Comparison of ENCODE assay signal across 26 cellular contexts in the genomic region with DNA sequence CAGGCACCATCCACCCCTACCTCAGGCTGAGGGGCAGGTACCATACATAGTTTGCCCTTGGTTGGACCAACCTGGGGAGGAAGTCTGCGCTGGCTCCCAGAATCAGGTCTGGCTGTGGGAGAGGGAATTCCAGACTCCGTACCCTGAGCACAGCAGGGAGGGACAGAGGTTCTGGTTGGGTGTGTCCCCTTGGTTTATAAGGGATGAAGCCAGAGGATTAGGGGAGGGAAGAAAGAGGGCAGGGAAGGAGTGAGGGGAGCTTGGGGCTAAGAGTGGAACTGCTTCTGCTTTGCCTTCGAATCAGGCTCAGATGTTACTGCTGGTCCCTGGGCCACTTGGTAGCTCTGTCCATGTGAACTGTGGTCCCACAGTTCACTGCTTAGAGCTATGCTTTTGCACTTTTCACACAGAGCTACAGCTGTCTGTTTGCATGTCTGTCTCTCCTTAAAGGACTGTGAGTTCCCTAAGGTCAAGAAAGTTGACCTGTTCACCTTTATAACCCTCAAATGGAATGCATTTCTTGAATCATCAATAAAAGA. TPM values are rescaled to one million over a fixed set of nuclear protein-coding genes. Genes with fewer than 3 reads are reported as not detected.
"Had no signal": no experiment of that assay in that cellular context is flagged by ENCODE, and none has a peak within 500 bp of the region (broad histone marks: within the 10 kb centered on the region; RNA-seq: fewer than 3 reads in every experiment).

No MANE protein-coding gene starts in this region.

- H3K27me3 ChIP-seq: body of pancreas, colonic mucosa, esophagus squamous epithelium, upper lobe of left lung had no signal

- H3K4me3 ChIP-seq: body of pancreas, colonic mucosa, esophagus squamous epithelium, left ventricle myocardium inferior, prostate gland, skin epidermis, upper lobe of left lung had no signal

- H3K36me3 ChIP-seq: colonic mucosa, esophagus squamous epithelium, left ventricle myocardium inferior, prostate gland, upper lobe of left lung had no signal

- H3K27me3 Mint-ChIP-seq: activated T-cell treated with anti-CD3 and anti-CD28 coated beads, Interleukin-2, amount 50 U/mL, for 24 hours had no signal

- H3K4me1 ChIP-seq: body of pancreas, colonic mucosa, left ventricle myocardium inferior, prostate gland had no signal

- H3K27ac Mint-ChIP-seq: activated T-cell treated with anti-CD3 and anti-CD28 coated beads, Interleukin-2, amount 50 U/mL, for 24 hours; T-helper 2 cell treated with Interferon-gamma antibody and Interleukin-4, amounts not matched to agents 5 μg/mL and 100 μg/mL, for 36 hours had no signal

- ATAC-seq: activated CD4-positive, CD25-positive, alpha-beta regulatory T cell treated with anti-CD3 and anti-CD28 coated beads, Interleukin-2, amount 50 U/mL, for 24 hours; body of pancreas; right cardiac atrium had no signal

- DNase-seq: activated CD4-positive, alpha-beta T cell treated with anti-CD3 and anti-CD28 coated beads, Interleukin-2, amount 50 U/mL, for 4 hours; activated naive CD4-positive, alpha-beta T cell treated with anti-CD3 and anti-CD28 coated beads, Interleukin-2, amount 50 U/mL, for 16 hours; activated T-cell treated with anti-CD3 and anti-CD28 coated beads, Interleukin-2, amount 50 U/mL, for 24 hours; amniotic stem cell; body of pancreas; central memory CD4-positive, alpha-beta T cell; colonic mucosa; esophagus squamous epithelium; hippocampal formation; kidney; left ventricle myocardium inferior; stimulated activated CD4-positive, alpha-beta T cell treated with anti-CD3 and anti-CD28 coated beads, Interleukin-15, amount 100 ng/mL, for 24 hours; stimulated activated CD4-positive, alpha-beta T cell treated with anti-CD3 and anti-CD28 coated beads, Interleukin-4, amount 100 ng/mL, for 24 hours; stimulated activated naive CD4-positive, alpha-beta T cell treated with Interleukin-2 at 50 U/mL for 16 hours; SW 1271; upper lobe of left lung had no signal

- H3K4me3 Mint-ChIP-seq: activated T-cell treated with anti-CD3 and anti-CD28 coated beads, Interleukin-2, amount 50 U/mL, for 24 hours; T-helper 2 cell treated with Interferon-gamma antibody and Interleukin-4, amounts not matched to agents 5 μg/mL and 100 μg/mL, for 36 hours had no signal

- H3K9me3 Mint-ChIP-seq: activated T-cell treated with anti-CD3 and anti-CD28 coated beads, Interleukin-2, amount 50 U/mL, for 24 hours; T-helper 2 cell treated with Interferon-gamma antibody and Interleukin-4, amounts not matched to agents 5 μg/mL and 100 μg/mL, for 36 hours had no signal

- FAIRE-seq: kidney had no signal

- H3K9me3 ChIP-seq: body of pancreas, colonic mucosa, esophagus squamous epithelium, left ventricle myocardium inferior, prostate gland, upper lobe of left lung had no signal

- H3K27ac ChIP-seq: body of pancreas, colonic mucosa, esophagus squamous epithelium, left ventricle myocardium inferior, prostate gland, skin epidermis, upper lobe of left lung had no signal

RNA-seq across cellular contexts. Expression of a gene that starts 9.2 kb away (rescaled TPM):
- total RNA-seq: body of pancreas, colonic mucosa, esophagus squamous epithelium, fibroblast of villous mesenchyme, kidney, left ventricle myocardium inferior, mesenteric fat pad, osteoblast, prostate gland, right cardiac atrium, temporal lobe, upper lobe of left lung had no signal
- polyA plus RNA-seq: neural cell, right cardiac atrium had no signal
